ENCODE assay signal across 24 cellular contexts in the genomic region with DNA sequence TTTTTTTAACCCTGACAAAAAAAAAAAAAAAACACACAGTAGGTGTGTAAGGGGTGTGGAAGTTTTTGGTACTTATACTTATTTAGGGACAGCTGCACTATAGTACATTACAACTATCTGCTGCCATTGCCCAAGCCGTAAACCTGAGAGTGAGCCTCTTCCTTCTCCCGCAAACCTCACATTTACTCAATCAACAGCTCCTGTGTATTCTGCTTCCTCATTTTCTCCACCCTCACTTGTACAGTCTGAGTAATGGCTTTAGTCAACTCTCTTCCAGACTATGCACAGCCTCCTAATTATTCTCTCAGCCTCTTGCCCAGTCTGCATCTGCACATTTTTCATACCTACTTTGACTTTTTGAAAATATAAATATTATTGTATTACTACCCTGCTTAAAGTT.
"Had no signal": no experiment of that assay in that cellular context is flagged by ENCODE, and none has a peak within 500 bp of the region (broad histone marks: within the 10 kb centered on the region; RNA-seq: fewer than 3 reads in every experiment).

No MANE protein-coding gene starts in this region.

- H3K36me3 ChIP-seq: esophagus muscularis mucosa, heart right ventricle, lower lobe of right lung, pancreas, right lobe of liver, thoracic aorta, tibial nerve, upper lobe of left lung had no signal

- H3K4me1 ChIP-seq: esophagus muscularis mucosa, heart right ventricle, lower lobe of right lung, pancreas, right lobe of liver, tibial nerve, upper lobe of left lung had no signal

- DNase-seq: dermis blood vessel endothelial cell; effector memory CD4-positive, alpha-beta T cell; foreskin melanocyte; glutamatergic neuron; heart right ventricle; hippocampal formation; immature natural killer cell; islet precursor cell; kidney glomerular epithelial cell; left colon; left ventricle myocardium superior; lower lobe of right lung; natural killer cell; pancreas; right lobe of liver; small intestine; stimulated activated CD4-positive, alpha-beta T cell treated with anti-CD3 and anti-CD28 coated beads, Interleukin-15, amount 100 ng/mL, for 24 hours; stimulated activated CD4-positive, alpha-beta T cell treated with anti-CD3 and anti-CD28 coated beads, Interleukin-2, amount 100 ng/mL, for 48 hours; stimulated activated naive B cell treated with anti-CD40 and anti-IgM and Interleukin-4, amounts not matched to agents 10 μg/mL and 1 μg/mL and 100 μg/mL, for 72 hours; upper lobe of left lung had no signal

- H3K9me3 ChIP-seq: esophagus muscularis mucosa, lower lobe of right lung, pancreas, right lobe of liver, thoracic aorta, tibial nerve, upper lobe of left lung had no signal

- H3K27me3 ChIP-seq: esophagus muscularis mucosa, heart right ventricle, pancreas, right lobe of liver, tibial nerve, upper lobe of left lung had no signal

- H3K4me3 ChIP-seq: coronary artery, esophagus muscularis mucosa, heart right ventricle, lower lobe of right lung, pancreas, right lobe of liver, thoracic aorta, tibial nerve, upper lobe of left lung had no signal

- H3K27ac ChIP-seq: coronary artery, esophagus muscularis mucosa, heart right ventricle, lower lobe of right lung, pancreas, right lobe of liver, thoracic aorta, tibial nerve, upper lobe of left lung had no signal

- ATAC-seq: heart right ventricle; left colon; left ventricle myocardium superior; lower lobe of right lung; natural killer cell; pancreas; right lobe of liver; stimulated activated naive B cell treated with anti-CD40 and anti-IgM and Interleukin-4, amounts not matched to agents 10 μg/mL and 1 μg/mL and 100 μg/mL, for 72 hours had no signal
